In genomic region chr17:15849054-15849453, GRCh38 we compare ENCODE assay signal across 8 cellular contexts.
A peak's percentile ranks its signal among the peaks of the same experiment; 100 is the strongest.
DNase-seq lines count a peak whose midpoint lies in the region; ATAC-seq and TF ChIP-seq lines count a peak whose summit lies in the region.
"Not testable (repeated sequence)": the region's sequence is repeated elsewhere in the genome, so short reads cannot be mapped to it uniquely, and the experiment has no call there.

No MANE protein-coding gene starts in this region.

- 9 to 12% methylated on average over 5 to 6 of the region's 6 CpGs for WGBS in lung, 2 donors

- peak; percentile 97 for ATAC-seq in GM23338
- peak; percentile 96 to 99 for ATAC-seq in activated naive CD4-positive, alpha-beta T cell treated with anti-CD3 and anti-CD28 coated beads, Interleukin-2, amount 50 U/mL, for 72 hours
- not testable (repeated sequence) for ATAC-seq in lung (ENCODE audit: insufficient read depth, low FRiP score)

- not testable (repeated sequence) for H3K4me2 ChIP-seq in GM23338

- H3F3A ChIP-seq in GM23338 (replicated peaks; ENCODE audit: low read depth) = not testable (repeated sequence)

- H3K27me3 ChIP-seq in GM23338 (ENCODE audit: insufficient read depth); lung (ENCODE audit: control insufficient read depth, insufficient read depth): not testable (repeated sequence)

- not testable (repeated sequence) for H4K20me1 ChIP-seq in GM23338 (replicated peaks; ENCODE audit: insufficient read depth)

- not testable (repeated sequence) for H3K36me3 Mint-ChIP-seq in GM23338 (ENCODE audit: low read depth); activated naive CD4-positive, alpha-beta T cell treated with anti-CD3 and anti-CD28 coated beads, Interleukin-2, amount 50 U/mL, for 72 hours

- not testable (repeated sequence) for H3K27ac ChIP-seq in GM23338 (ENCODE audit: low read depth); lung (ENCODE audit: low read depth in 1 of 2, low read length in 1 of 2)

- not testable (repeated sequence) for H3K9me2 ChIP-seq in GM23338 (ENCODE audit: insufficient read depth)

- H2AFZ ChIP-seq in GM23338 = not testable (repeated sequence)

- not testable (repeated sequence) for H3K9me3 ChIP-seq in lung (ENCODE audit: control insufficient read depth in 2 of 2, insufficient read depth in 1 of 2, low read length in 1 of 2)

- not testable (repeated sequence) for H3K9me3 Mint-ChIP-seq in GM23338; activated naive CD4-positive, alpha-beta T cell treated with anti-CD3 and anti-CD28 coated beads, Interleukin-2, amount 50 U/mL, for 72 hours

- not testable (repeated sequence) for H3K27me3 Mint-ChIP-seq in GM23338 (ENCODE audit: insufficient read depth, low read depth, poor library complexity)

- H3K4me3 ChIP-seq in AG09309 (ENCODE audit: control insufficient read depth, low read depth, low read length); GM23338; lung: not testable (repeated sequence)

- DNase-seq in AG09309 (ENCODE audit: low read depth) (peak; percentile 3), GM23338 (ENCODE audit: low spot score) (peak; percentile 58), fibroblast of gingiva (ENCODE audit: low read depth) (peak; percentile 4), lung (ENCODE audit: low spot score) (peak; percentile 62)
- DNase-seq in NK-92 treated with Interleukin-12 subunit alpha and Interleukin-12 subunit beta, amount 100 ng/mL, for 24 hours (lab: John Stamatoyannopoulos, UW) = peak; percentile 41
- peak; percentile 46 for DNase-seq in activated CD4-positive, alpha-beta T cell treated with anti-CD3 and anti-CD28 coated beads for 1 hour
- peak in 1 of 2 donors; percentile 52 for DNase-seq in activated naive CD4-positive, alpha-beta T cell treated with anti-CD3 and anti-CD28 coated beads, Interleukin-2, amount 50 U/mL, for 72 hours (ENCODE audit: low spot score in 2 of 2)
- DNase-seq in stimulated activated CD4-positive, alpha-beta T cell treated with anti-CD3 and anti-CD28 coated beads, Interleukin-4, amount 100 ng/mL, for 4 hours = peak; percentile 49 to 65

- not testable (repeated sequence) for H3K4me1 ChIP-seq in GM23338 (ENCODE audit: insufficient read depth); lung (ENCODE audit: control insufficient read depth in 2 of 2, insufficient read depth in 2 of 2, low read length in 2 of 2)

- TF ChIP-seq CTCF in AG09309 (IDR thresholded peaks at IDR 0.05; ENCODE audit: control insufficient read depth, insufficient read depth, low read depth, low read length, missing control alignments) (peak; percentile 51), GM23338 (conservative IDR thresholded peaks at IDR 0.05; ENCODE audit: low read depth in 2 of 2) (peak; percentile 19 to 66; a peak in 2 of 4 replicates)
- not testable (repeated sequence) for TF ChIP-seq CTCF in lung (IDR thresholded peaks at IDR 0.05; ENCODE audit: control extremely low read depth, extremely low read depth)

- not testable (repeated sequence) for H3K4me1 Mint-ChIP-seq in GM23338

- not testable (repeated sequence) for H3K36me3 ChIP-seq in GM23338 (ENCODE audit: insufficient read depth); lung (ENCODE audit: control insufficient read depth in 2 of 2, insufficient read depth in 2 of 2, low read length in 2 of 2)

- H3K4me3 Mint-ChIP-seq in GM23338 = not testable (repeated sequence)

- H3K79me2 ChIP-seq in GM23338 (replicated peaks; ENCODE audit: insufficient read depth) = not testable (repeated sequence)

- not testable (repeated sequence) for H3K27ac Mint-ChIP-seq in GM23338; activated naive CD4-positive, alpha-beta T cell treated with anti-CD3 and anti-CD28 coated beads, Interleukin-2, amount 50 U/mL, for 72 hours
